ENCODE assay signal across 23 cellular contexts in the genomic region with DNA sequence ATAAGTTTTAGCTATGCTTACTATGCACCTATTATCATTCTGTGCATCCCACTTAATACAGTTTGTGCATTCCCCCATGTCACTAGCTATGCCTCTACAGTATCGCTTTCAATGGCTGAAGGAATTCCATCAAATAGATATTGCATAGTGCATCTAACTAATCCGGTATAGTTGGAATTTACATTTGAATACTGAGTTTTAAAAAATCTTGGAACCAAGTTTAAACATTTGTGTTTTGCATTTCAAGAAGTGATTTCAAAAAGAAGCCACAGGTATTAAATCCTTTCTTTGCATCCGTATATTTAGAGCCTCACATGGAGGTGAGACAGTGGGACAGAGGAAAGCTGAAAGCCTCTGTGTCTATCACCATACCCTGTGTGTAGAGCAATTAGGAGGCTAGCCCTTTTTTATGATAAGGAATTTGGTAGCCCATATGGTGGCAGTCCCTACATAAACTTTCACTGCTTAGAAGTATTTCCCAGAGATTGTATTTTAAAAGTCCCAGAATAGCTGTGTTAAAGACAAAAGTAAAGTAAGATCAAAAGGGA.
A peak's percentile ranks its signal among the peaks of the same experiment; 100 is the strongest.
DNase-seq lines count a peak whose midpoint lies in the region; ATAC-seq, FAIRE-seq and TF ChIP-seq lines count a peak whose summit lies in the region.
"Had no signal": no experiment of that assay in that cellular context is flagged by ENCODE, and none has a peak within 500 bp of the region (broad histone marks: within the 10 kb centered on the region; RNA-seq: fewer than 3 reads in every experiment).

No MANE protein-coding gene starts in this region.

- H3K27ac Mint-ChIP-seq in activated CD8-positive, alpha-beta memory T cell treated with anti-CD3 and anti-CD28 coated beads, Interleukin-2, amount 10 ng/mL, durations not matched to agents 7 days and 5 days, result peak overlapping the region; percentile 98
- peak overlapping the region; percentile 93 for H3K27ac Mint-ChIP-seq in activated CD8-positive, alpha-beta T cell treated with anti-CD3 and anti-CD28 coated beads for 36 hours
- H3K27ac Mint-ChIP-seq in naive thymus-derived CD8-positive, alpha-beta T cell, result peak overlapping the region; percentile 87 to 99 (median 96)

- H3K4me1 ChIP-seq in A673 (ENCODE audit: insufficient read depth, low read length, poor library complexity, severe bottlenecking), result no peaks in the 10 kb centered on the region
- H3K4me1 ChIP-seq: adrenal gland, pancreas, right lobe of liver had no signal

- no peaks in the 10 kb centered on the region for H3K36me3 ChIP-seq in A673 (ENCODE audit: insufficient read depth, low read length, poor library complexity, severe bottlenecking)
- H3K36me3 ChIP-seq: adrenal gland, pancreas, right lobe of liver, SJCRH30 had no signal

- H3K9me3 Mint-ChIP-seq in activated CD8-positive, alpha-beta memory T cell treated with anti-CD3 and anti-CD28 coated beads, Interleukin-2, amount 10 ng/mL, durations not matched to agents 7 days and 5 days (ENCODE audit: low read depth), result no peaks in the 10 kb centered on the region
- peaks cover 4% of the 10 kb centered on the region for H3K9me3 Mint-ChIP-seq in activated CD8-positive, alpha-beta T cell treated with anti-CD3 and anti-CD28 coated beads for 36 hours
- peaks cover 0 to 6% (median 0%) of the 10 kb centered on the region in 9 donors for H3K9me3 Mint-ChIP-seq in naive thymus-derived CD8-positive, alpha-beta T cell

- POLR2A ChIA-PET in activated CD8-positive, alpha-beta T cell treated with anti-CD3 and anti-CD28 coated beads for 36 hours (lab: Charles Lee), result interaction anchor here (1.0 to 1.3 kb wide), 3 partner anchors 21 to 39 kb away, joined by 3 to 4 read pairs (median 4); no protein-coding TSS in a partner anchor
- POLR2A ChIA-PET in naive thymus-derived CD8-positive, alpha-beta T cell (lab: Charles Lee), result interaction anchor here (0.6 to 3.2 kb wide), 10 partner anchors 9 to 686 kb away, joined by 3 to 16 read pairs (median 5); no protein-coding TSS in a partner anchor
- POLR2A ChIA-PET in A673 (lab: Charles Lee; ENCODE audit: low non-redundant PET), result no interaction called here

- peaks cover 26% of the 10 kb centered on the region for H3K4me1 Mint-ChIP-seq in activated CD8-positive, alpha-beta memory T cell treated with anti-CD3 and anti-CD28 coated beads, Interleukin-2, amount 10 ng/mL, durations not matched to agents 7 days and 5 days
- H3K4me1 Mint-ChIP-seq in activated CD8-positive, alpha-beta T cell treated with anti-CD3 and anti-CD28 coated beads for 36 hours (ENCODE audit: low read depth), result peaks cover 82% of the 10 kb centered on the region
- peaks cover 38 to 90% (median 86%) of the 10 kb centered on the region in 4 donors for H3K4me1 Mint-ChIP-seq in naive thymus-derived CD8-positive, alpha-beta T cell

- peaks cover 2% of the 10 kb centered on the region for H3K27me3 Mint-ChIP-seq in activated CD8-positive, alpha-beta memory T cell treated with anti-CD3 and anti-CD28 coated beads, Interleukin-2, amount 10 ng/mL, durations not matched to agents 7 days and 5 days
- H3K27me3 Mint-ChIP-seq in activated CD8-positive, alpha-beta T cell treated with anti-CD3 and anti-CD28 coated beads for 36 hours, result no peaks in the 10 kb centered on the region
- H3K27me3 Mint-ChIP-seq in naive thymus-derived CD8-positive, alpha-beta T cell, result no peaks in the 10 kb centered on the region

- TF ChIP-seq POLR2A in GM12891 (IDR thresholded peaks at IDR 0.05; ENCODE audit: low read depth, low read length), result no peak

- CTCF ChIA-PET in activated CD8-positive, alpha-beta memory T cell treated with anti-CD3 and anti-CD28 coated beads, Interleukin-2, amount 10 ng/mL, durations not matched to agents 7 days and 5 days (lab: Charles Lee), result interaction anchor here (1.1 to 1.5 kb wide), 2 partner anchors 16 to 76 kb away, joined by 3 read pairs; no protein-coding TSS in a partner anchor
- CTCF ChIA-PET in activated CD8-positive, alpha-beta T cell treated with anti-CD3 and anti-CD28 coated beads for 36 hours (lab: Charles Lee), result interaction anchor here (0.8 to 1.6 kb wide), 4 partner anchors 13 to 293 kb away, joined by 3 to 5 read pairs (median 3); no protein-coding TSS in a partner anchor
- CTCF ChIA-PET in A673 (lab: Charles Lee), result no interaction called here

- DNase-seq in activated CD8-positive, alpha-beta memory T cell treated with anti-CD3 and anti-CD28 coated beads, Interleukin-2, amount 10 ng/mL, durations not matched to agents 7 days and 5 days, result no peak
- no peak for DNase-seq in activated CD8-positive, alpha-beta memory T cell treated with anti-CD3 and anti-CD28 coated beads, Interleukin-2, amount 50 U/mL, for 4 hours
- DNase-seq in GM12891 (ENCODE audit: insufficient read length, low spot score), result no peak
- no peak for DNase-seq in activated CD8-positive, alpha-beta T cell treated with anti-CD3 and anti-CD28 coated beads for 36 hours
- DNase-seq in naive thymus-derived CD8-positive, alpha-beta T cell, result no peak
- DNase-seq in NOMO-1 treated with dmso at 0.1 percent for 144 hours (lab: John Stamatoyannopoulos, UW; ENCODE audit: unreplicated experiment), result no peak
- no peak for DNase-seq in NCI-H2227 treated with DMSO at 0.1 percent for 48 hours (lab: John Stamatoyannopoulos, UW)
- DNase-seq in A673 (ENCODE audit: low spot score), result no peak
- DNase-seq: activated CD8-positive, alpha-beta memory T cell treated with anti-CD3 and anti-CD28 coated beads, Interleukin-2, amount 50 U/mL, for 48 hours; adrenal gland; dermis blood vessel endothelial cell; foreskin fibroblast; HCEC 1CT; hypothalamus; NCI-H146; NCI-H2171; NCI-H82; pancreas; right lobe of liver; SJCRH30; T1000 had no signal

- intact Hi-C loops in activated CD8-positive, alpha-beta T cell treated with anti-CD3 and anti-CD28 coated beads for 36 hours (cut with micrococcal nuclease), result loop anchor here (5.0 to 10.0 kb wide), 2 partner anchors 77 to 225 kb away; no protein-coding TSS in a partner anchor
- intact Hi-C loops in A673 (cut with micrococcal nuclease; ENCODE audit: unreplicated experiment), result no loop called here

- peaks cover 4% of the 10 kb centered on the region for H3K36me3 Mint-ChIP-seq in activated CD8-positive, alpha-beta memory T cell treated with anti-CD3 and anti-CD28 coated beads, Interleukin-2, amount 10 ng/mL, durations not matched to agents 7 days and 5 days
- peaks cover 19% of the 10 kb centered on the region for H3K36me3 Mint-ChIP-seq in activated CD8-positive, alpha-beta T cell treated with anti-CD3 and anti-CD28 coated beads for 36 hours (ENCODE audit: low read depth)
- peaks cover 0 to 14% (median 0%) of the 10 kb centered on the region in 3 donors for H3K36me3 Mint-ChIP-seq in naive thymus-derived CD8-positive, alpha-beta T cell

- no peak for ATAC-seq in activated CD8-positive, alpha-beta memory T cell treated with anti-CD3 and anti-CD28 coated beads, Interleukin-2, amount 10 ng/mL, durations not matched to agents 7 days and 5 days
- ATAC-seq in activated CD8-positive, alpha-beta T cell treated with anti-CD3 and anti-CD28 coated beads for 36 hours, result no peak
- ATAC-seq in naive thymus-derived CD8-positive, alpha-beta T cell, result peak; percentile 5 to 17
- ATAC-seq: Panc1, pancreas had no signal

- H3K4me3 Mint-ChIP-seq in activated CD8-positive, alpha-beta memory T cell treated with anti-CD3 and anti-CD28 coated beads, Interleukin-2, amount 10 ng/mL, durations not matched to agents 7 days and 5 days, result peak overlapping the region; percentile 69
- peak overlapping the region; percentile 59 for H3K4me3 Mint-ChIP-seq in activated CD8-positive, alpha-beta T cell treated with anti-CD3 and anti-CD28 coated beads for 36 hours
- H3K4me3 Mint-ChIP-seq in naive thymus-derived CD8-positive, alpha-beta T cell, result peak overlapping the region; percentile 73 to 90 (median 86)

- TF ChIP-seq CTCF in activated CD8-positive, alpha-beta T cell treated with anti-CD3 and anti-CD28 coated beads for 36 hours (IDR thresholded peaks at IDR 0.05), result no peak
- TF ChIP-seq CTCF in A673 (conservative IDR thresholded peaks at IDR 0.05; ENCODE audit: low read depth, low read length), result no peak

- no peak overlapping the region for H3K4me3 ChIP-seq in A673 (ENCODE audit: low read depth, low read length, poor library complexity, severe bottlenecking)
- H3K4me3 ChIP-seq: adrenal gland, pancreas, right lobe of liver, SJCRH30 had no signal

- FAIRE-seq in GM12891 (lab: Jason Lieb, UNC), result peak; percentile 13
- FAIRE-seq: bronchial epithelial cell, pancreas had no signal

- BruUV-seq in A673 (replicated peaks; lab: Mats Ljungman, UMichigan), result no TSS peak

- no peaks in the 10 kb centered on the region for H3K9me3 ChIP-seq in A673 (ENCODE audit: low read depth, low read length, poor library complexity, severe bottlenecking)
- H3K9me3 ChIP-seq: adrenal gland, pancreas, right lobe of liver, SJCRH30 had no signal

- H3K27me3 ChIP-seq in A673 (replicated peaks; ENCODE audit: insufficient read depth, low read depth, low read length, poor library complexity), result no peaks in the 10 kb centered on the region
- H3K27me3 ChIP-seq: adrenal gland, pancreas, right lobe of liver, SJCRH30 had no signal

- no peak overlapping the region for H3K27ac ChIP-seq in A673 (ENCODE audit: low read depth, low read length, poor library complexity, severe bottlenecking)
- H3K27ac ChIP-seq: adrenal gland, pancreas, right lobe of liver, SJCRH30 had no signal

TF ChIP-seq in GM12891, 5 proteins besides CTCF, POLR2A, EP300 and RAD21:
- TF ChIP-seq POU2F2 (IDR thresholded peaks at IDR 0.05; ENCODE audit: low read depth, low read length) (no peak), TAF1 (IDR thresholded peaks at IDR 0.05; ENCODE audit: low read depth, low read length) (no peak)

Comparison
In these comparisons a context has a peak if more than half of its experiments do, and no peak if none do; other contexts are left out.
1. ATAC-seq: peak in naive thymus-derived CD8-positive, alpha-beta T cell (2 of 2); none in activated CD8-positive, alpha-beta memory T cell treated with anti-CD3 and anti-CD28 coated beads, Interleukin-2, amount 10 ng/mL, durations not matched to agents 7 days and 5 days (single experiment) and activated CD8-positive, alpha-beta T cell treated with anti-CD3 and anti-CD28 coated beads for 36 hours (single experiment).
2. Peak in every context shown above with its lines, with median percentiles within 50 percentile points of each other: H3K27ac Mint-ChIP-seq and H3K4me3 Mint-ChIP-seq.